In genomic region chr9:78030553-78031270, GRCh38 we compare ENCODE assay signal across 8 cellular contexts. TPM values are rescaled to one million over a fixed set of nuclear protein-coding genes. Genes with fewer than 3 reads are reported as not detected.
DNase-seq lines count a peak whose midpoint lies in the region; ATAC-seq and TF ChIP-seq lines count a peak whose summit lies in the region.

No MANE protein-coding gene starts in this region.

- POLR2A ChIA-PET in CD4-positive, alpha-beta T cell (lab: Charles Lee): interaction anchor here (0.6 to 2.5 kb wide), 15 partner anchors 9 to 1541 kb away, joined by 3 to 14 read pairs (median 4); partner anchors contain the start of gene TLE4

- peak overlapping the region; percentile 99 for H3K4me2 ChIP-seq in Loucy (ENCODE audit: low read depth, low read length, poor library complexity, severe bottlenecking)

- no peaks in the 10 kb centered on the region for H3K9me3 Mint-ChIP-seq in CD4-positive, alpha-beta T cell
- no peaks in the 10 kb centered on the region for H3K9me3 Mint-ChIP-seq in chondrocyte (ENCODE audit: low read depth)

- H4K20me1 ChIP-seq in Loucy (ENCODE audit: insufficient read depth, low read length, poor library complexity, severe bottlenecking): peaks cover 39% of the 10 kb centered on the region

- H3K79me2 ChIP-seq in Loucy (ENCODE audit: insufficient read depth, low read length): peaks cover 81% of the 10 kb centered on the region

- H3K27me3 ChIP-seq in CD4-positive, alpha-beta T cell (ENCODE audit: control insufficient read depth, insufficient read depth, low read length): no peaks in the 10 kb centered on the region
- no peaks in the 10 kb centered on the region for H3K27me3 ChIP-seq in Loucy (ENCODE audit: insufficient read depth, low read length, poor library complexity, severe bottlenecking)

- H3F3A ChIP-seq in Loucy (ENCODE audit: low read depth): no peaks in the 10 kb centered on the region

- intact Hi-C loops in CD4-positive, alpha-beta T cell (cut with DNase I, micrococcal nuclease): loop anchor here in 1 of 2 experiments (5.0 to 10.0 kb wide), 3 partner anchors 123 to 466 kb away; no protein-coding TSS in a partner anchor

- H3K9me2 ChIP-seq in Loucy (replicated peaks; ENCODE audit: low read depth, low read length): no peaks in the 10 kb centered on the region

- H3K9ac ChIP-seq in Loucy (ENCODE audit: low read depth, low read length, poor library complexity, severe bottlenecking): peak overlapping the region; percentile 95

- CTCF ChIA-PET in CD4-positive, alpha-beta T cell (lab: Charles Lee): interaction anchor here (2.7 kb wide), 1 partner anchor 53 kb away, joined by 7 read pairs; no protein-coding TSS in a partner anchor

- peak; percentile 8 for ATAC-seq in CD4-positive, alpha-beta T cell (ENCODE audit: poor library complexity)
- ATAC-seq in GM19023 (IDR thresholded peaks at IDR 0.05; ENCODE audit: unreplicated experiment) (no peak), GM18873 (IDR thresholded peaks at IDR 0.05; ENCODE audit: low FRiP score, unreplicated experiment) (no peak)

- H3K27me3 Mint-ChIP-seq in CD4-positive, alpha-beta T cell: no peaks in the 10 kb centered on the region
- no peaks in the 10 kb centered on the region for H3K27me3 Mint-ChIP-seq in chondrocyte (ENCODE audit: low read depth)

- no peaks in the 10 kb centered on the region for H3K36me3 ChIP-seq in Loucy (ENCODE audit: insufficient read depth, low read length)

- H2AFZ ChIP-seq in Loucy (ENCODE audit: low read length): no peak overlapping the region

- H3K36me3 Mint-ChIP-seq in CD4-positive, alpha-beta T cell (ENCODE audit: low read depth): peaks cover 20% of the 10 kb centered on the region
- H3K36me3 Mint-ChIP-seq in chondrocyte (ENCODE audit: low read depth): no peaks in the 10 kb centered on the region

- peak overlapping the region; percentile 68 for H3K27ac ChIP-seq in CD4-positive, alpha-beta T cell (ENCODE audit: low read depth, low read length)

- H3K4me3 Mint-ChIP-seq in CD4-positive, alpha-beta T cell: peak overlapping the region; percentile 80
- H3K4me3 Mint-ChIP-seq in chondrocyte (ENCODE audit: unreplicated experiment): peak overlapping the region; percentile 93

- H3K4me1 ChIP-seq in Loucy (ENCODE audit: insufficient read depth, low read length, poor library complexity, severe bottlenecking): peaks cover 55% of the 10 kb centered on the region

- TF ChIP-seq CTCF in CD4-positive, alpha-beta T cell (IDR thresholded peaks at IDR 0.05): no peak
- TF ChIP-seq CTCF in Loucy (conservative IDR thresholded peaks at IDR 0.05; ENCODE audit: low read length) (no peak), chondrocyte (IDR thresholded peaks at IDR 0.05) (no peak)

- peaks cover 79% of the 10 kb centered on the region for H3K4me1 Mint-ChIP-seq in CD4-positive, alpha-beta T cell (ENCODE audit: low read depth)
- peaks cover 61% of the 10 kb centered on the region for H3K4me1 Mint-ChIP-seq in chondrocyte (ENCODE audit: low read depth)

- no peaks in the 10 kb centered on the region for H3K9me3 ChIP-seq in CD4-positive, alpha-beta T cell (ENCODE audit: control insufficient read depth, low read length)
- no peaks in the 10 kb centered on the region for H3K9me3 ChIP-seq in Loucy (ENCODE audit: insufficient read depth, low read depth, low read length)

- peak; percentile 44 to 66 (median 54) for DNase-seq in CD4-positive, alpha-beta T cell
- DNase-seq in activated CD4-positive, alpha-beta T cell treated with anti-CD3 and anti-CD28 coated beads for 1 hour: peak; percentile 52
- DNase-seq in chondrocyte (ENCODE audit: low spot score) (no peak), left kidney (ENCODE audit: low read depth, low spot score) (peak; percentile 88)
- DNase-seq in stimulated activated CD4-positive, alpha-beta T cell treated with anti-CD3 and anti-CD28 coated beads, Interleukin-1b, Interleukin-23, amount 100 ng/mL, for 4 hours (ENCODE audit: low read depth in 2 of 2): peak; percentile 28 to 52

- H3K4me3 ChIP-seq in Loucy (ENCODE audit: low read length, poor library complexity, severe bottlenecking): peak overlapping the region; percentile 93

- H3K27ac Mint-ChIP-seq in CD4-positive, alpha-beta T cell: peak overlapping the region; percentile 85
- H3K27ac Mint-ChIP-seq in chondrocyte (ENCODE audit: unreplicated experiment): peak overlapping the region; percentile 94

RNA-seq across cellular contexts. Expression of gene GNAQ, which starts 0.9 kb away (rescaled TPM):
- total RNA-seq in CD4-positive, alpha-beta T cell: 10 to 100 TPM; 55.5 to 55.9 TPM
- 73.8 to 88.3 TPM (median 87.0 TPM) in 3 replicates for total RNA-seq in chondrocyte
